In genomic region chr9:134061019-134061687, GRCh38 we compare ENCODE assay signal across 1 cellular context.
TF ChIP-seq lines count a peak whose summit lies in the region.

No MANE protein-coding gene starts in this region.

TF ChIP-seq in WTC11, 78 proteins besides CTCF, POLR2A, EP300 and RAD21 (continued from another document):
- no peak for TF ChIP-seq ZNF512 (CRISPR knock-in tag; IDR thresholded peaks at IDR 0.05; ENCODE audit: borderline replicate concordance)
- TF ChIP-seq TEAD4 (CRISPR knock-in tag; IDR thresholded peaks at IDR 0.05): no peak
- TF ChIP-seq ZNF416 (CRISPR knock-in tag; IDR thresholded peaks at IDR 0.05): no peak
